ENCODE assay signal across 10 cellular contexts in genomic region chr5:123090641-123091257, GRCh38. TPM values are rescaled to one million over a fixed set of nuclear protein-coding genes. Genes with fewer than 3 reads are reported as not detected.
DNase-seq lines count a peak whose midpoint lies in the region; ATAC-seq, FAIRE-seq and TF ChIP-seq lines count a peak whose summit lies in the region.
"Had no signal": no experiment of that assay in that cellular context is flagged by ENCODE, and none has a peak within 500 bp of the region (broad histone marks: within the 10 kb centered on the region; RNA-seq: fewer than 3 reads in every experiment).

No MANE protein-coding gene starts in this region.

- no peak for TF ChIP-seq CTCF in Peyer's patch (IDR thresholded peaks at IDR 0.05)
- TF ChIP-seq CTCF in foreskin fibroblast (IDR thresholded peaks at IDR 0.05; ENCODE audit: low read depth, low read length), result no peak
- TF ChIP-seq CTCF in prostate gland (IDR thresholded peaks at IDR 0.05), result no peak
- no peak for TF ChIP-seq CTCF in D721Med (IDR thresholded peaks at IDR 0.05; ENCODE audit: insufficient read depth, missing control alignments)

- CTCF ChIA-PET in CD8-positive, alpha-beta memory T cell (lab: Charles Lee), result no interaction called here

- no peak for FAIRE-seq in D721Med (lab: Jason Lieb, UNC)

- TF ChIP-seq POLR2A in Peyer's patch (IDR thresholded peaks at IDR 0.05), result no peak
- TF ChIP-seq POLR2A in prostate gland (IDR thresholded peaks at IDR 0.05), result no peak

- H3K27ac Mint-ChIP-seq in CD8-positive, alpha-beta memory T cell, result no peak overlapping the region

- no peaks in the 10 kb centered on the region for H3K9me3 Mint-ChIP-seq in CD8-positive, alpha-beta memory T cell

- no peaks in the 10 kb centered on the region for H3K36me3 ChIP-seq in CD8-positive, alpha-beta memory T cell (ENCODE audit: insufficient read depth, low read length)
- no peaks in the 10 kb centered on the region for H3K36me3 ChIP-seq in Peyer's patch
- no peaks in the 10 kb centered on the region for H3K36me3 ChIP-seq in prostate gland

- H3K4me3 ChIP-seq in CD8-positive, alpha-beta memory T cell (ENCODE audit: low read length), result no peak overlapping the region
- H3K4me3 ChIP-seq in Peyer's patch (peak overlapping the region; percentile 30 to 60 (median 46)), foreskin fibroblast (ENCODE audit: low read depth in 1 of 2, low read length in 2 of 2) (peak overlapping the region; percentile 67 to 75), prostate gland (peak overlapping the region; percentile 40)

- peaks cover 64 to 80% of the 10 kb centered on the region in 2 donors for H3K27me3 Mint-ChIP-seq in CD8-positive, alpha-beta memory T cell

- H3K9me3 ChIP-seq in CD8-positive, alpha-beta memory T cell (ENCODE audit: low read length), result no peaks in the 10 kb centered on the region
- H3K9me3 ChIP-seq in Peyer's patch, result no peaks in the 10 kb centered on the region
- no peaks in the 10 kb centered on the region for H3K9me3 ChIP-seq in prostate gland

- H3K27ac ChIP-seq in CD8-positive, alpha-beta memory T cell (ENCODE audit: low read depth, low read length), result no peak overlapping the region
- peak overlapping the region in 1 of 4 donors; percentile 48 for H3K27ac ChIP-seq in Peyer's patch
- peak overlapping the region in 1 of 2 donors; percentile 14 for H3K27ac ChIP-seq in prostate gland

- POLR2A ChIA-PET in CD8-positive, alpha-beta memory T cell (lab: Charles Lee), result no interaction called here

- no peaks in the 10 kb centered on the region for H3K4me1 ChIP-seq in CD8-positive, alpha-beta memory T cell (ENCODE audit: insufficient read depth, low read length)
- H3K4me1 ChIP-seq in Peyer's patch (peaks cover 0 to 26% (median 10%) of the 10 kb centered on the region in 4 donors), prostate gland (replicated peaks) (no peaks in the 10 kb centered on the region)

- no peaks in the 10 kb centered on the region for H3K36me3 Mint-ChIP-seq in CD8-positive, alpha-beta memory T cell

- peak overlapping the region in 6 of 7 donors; percentile 5 to 79 (median 44) for H3K4me3 Mint-ChIP-seq in CD8-positive, alpha-beta memory T cell

- DNase-seq in CD8-positive, alpha-beta memory T cell, result no peak
- DNase-seq in Peyer's patch, result no peak
- DNase-seq in foreskin fibroblast, result no peak
- no peak for DNase-seq in prostate gland (ENCODE audit: low spot score)
- DNase-seq in D721Med (ENCODE audit: insufficient read length, low spot score), result no peak
- no peak for DNase-seq in hepatic stellate cell (ENCODE audit: low spot score)
- DNase-seq: MV-4-11, SHP77 had no signal

- peaks cover 27 to 58% (median 32%) of the 10 kb centered on the region in 3 donors for H3K4me1 Mint-ChIP-seq in CD8-positive, alpha-beta memory T cell

- ATAC-seq in HG03039 (IDR thresholded peaks at IDR 0.05; ENCODE audit: unreplicated experiment), result no peak
- no peak for ATAC-seq in HG03139 (IDR thresholded peaks at IDR 0.05; ENCODE audit: unreplicated experiment)

- 8% methylated on average over 36 of the region's 40 CpGs for WGBS in prostate gland

- H3K27me3 ChIP-seq in CD8-positive, alpha-beta memory T cell (ENCODE audit: insufficient read depth, low read length, poor library complexity, severe bottlenecking), result peaks cover 28% of the 10 kb centered on the region
- H3K27me3 ChIP-seq in Peyer's patch (peaks cover 8 to 50% of the 10 kb centered on the region in 2 donors), prostate gland (replicated peaks; ENCODE audit: insufficient read depth) (peaks cover 54% of the 10 kb centered on the region)

- intact Hi-C loops in prostate gland (cut with DNase I), result loop anchor here (5.0 to 10.0 kb wide), 4 partner anchors 67 to 313 kb away; partner anchors contain the start of gene SNX2

RNA-seq across cellular contexts. Expression of gene PRDM6, which starts 1.7 kb away (rescaled TPM):
- total RNA-seq in CD8-positive, alpha-beta memory T cell, result not detected
- polyA plus RNA-seq in CD8-positive, alpha-beta memory T cell, result not detected
- total RNA-seq in Peyer's patch (1 to 10 TPM in 1 of 4 donors, under 1 TPM in 3; 0.27 to 8.3 (median 0.51) TPM), prostate gland (1 to 10 TPM in 1 of 2 donors, under 1 TPM in 1; 0.96 to 2.1 TPM)

RNA-seq across cellular contexts. Expression of gene PPIC, which starts 54.2 kb away (rescaled TPM):
- not detected for total RNA-seq in CD8-positive, alpha-beta memory T cell
- polyA plus RNA-seq in CD8-positive, alpha-beta memory T cell, result not detected
- total RNA-seq in Peyer's patch, result 10 to 100 TPM in 3 of 4 donors, 1 to 10 TPM in 1; 5.0 to 50.1 (median 32.6) TPM
- total RNA-seq in prostate gland, result 10 to 100 TPM; 11.5 to 20.9 TPM

Comparison
In these comparisons a context has a peak if more than half of its experiments do, and no peak if none do; other contexts are left out.
1. RNA of gene PPIC, which starts 54.2 kb away (total RNA-seq): 5.0 to 50.1 TPM in Peyer's patch and 11.5 to 20.9 TPM in prostate gland; not detected in CD8-positive, alpha-beta memory T cell; every median in the first group is over 4 times any median in the second.